ENCODE assay signal across 9 cellular contexts in the genomic region with DNA sequence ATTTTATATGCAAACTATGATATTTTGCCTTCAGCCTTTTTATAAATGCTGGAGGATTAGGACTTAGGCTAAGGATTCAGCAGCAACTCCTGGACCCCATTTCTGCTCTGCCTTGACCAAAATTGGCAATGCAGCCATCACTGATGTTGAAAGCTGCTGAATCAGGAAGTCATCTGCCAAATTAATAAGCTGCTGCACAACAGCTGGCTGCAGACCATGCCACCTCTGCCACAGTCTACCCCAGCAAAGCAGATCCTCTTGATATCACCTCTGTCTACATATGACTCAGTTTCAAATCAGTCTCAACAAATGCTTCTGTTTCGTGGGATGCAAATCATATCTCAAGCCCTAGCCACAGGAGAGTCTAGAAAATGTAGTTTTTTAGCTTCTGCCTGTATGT. TPM values are rescaled to one million over a fixed set of nuclear protein-coding genes. Genes with fewer than 3 reads are reported as not detected.
DNase-seq lines count a peak whose midpoint lies in the region; ATAC-seq and TF ChIP-seq lines count a peak whose summit lies in the region.
"Had no signal": no experiment of that assay in that cellular context is flagged by ENCODE, and none has a peak within 500 bp of the region (broad histone marks: within the 10 kb centered on the region; RNA-seq: fewer than 3 reads in every experiment).

No MANE protein-coding gene starts in this region.

- H3K9ac ChIP-seq in endodermal cell (ENCODE audit: extremely low read depth, low read length, poor library complexity, severe bottlenecking) = no peak overlapping the region
- H3K9ac ChIP-seq: BLaER1 had no signal

- no peak overlapping the region for H3K4me3 Mint-ChIP-seq in endodermal cell

- CTCF ChIA-PET in A673 (lab: Charles Lee) = no interaction called here

- BruUV-seq in A673 (replicated peaks; lab: Mats Ljungman, UMichigan) = no TSS peak

- H3K4me3 ChIP-seq in endodermal cell (ENCODE audit: low read length) (no peak overlapping the region), A673 (ENCODE audit: low read depth, low read length, poor library complexity, severe bottlenecking) (no peak overlapping the region)
- H3K4me3 ChIP-seq: BLaER1 had no signal

- ATAC-seq in HG03342 (IDR thresholded peaks at IDR 0.05; ENCODE audit: unreplicated experiment) = peak; percentile 42

- WGBS in endodermal cell (ENCODE audit: insufficient coverage in 1 of 2, insufficient read length in 1 of 2), 2 experiments = 89 to 92% methylated on average over 1 of the region's 1 CpG

- POLR2A ChIA-PET in A673 (lab: Charles Lee; ENCODE audit: low non-redundant PET) = no interaction called here

- intact Hi-C loops in A673 (cut with micrococcal nuclease; ENCODE audit: unreplicated experiment) = no loop called here

- H3K27me3 ChIP-seq in endodermal cell (ENCODE audit: control insufficient read depth, insufficient read depth, low read length, poor library complexity, severe bottlenecking) = no peaks in the 10 kb centered on the region
- H3K27me3 ChIP-seq in A673 (replicated peaks; ENCODE audit: insufficient read depth, low read depth, low read length, poor library complexity) = no peaks in the 10 kb centered on the region
- H3K27me3 ChIP-seq: BLaER1 had no signal

- no peaks in the 10 kb centered on the region for H3K36me3 Mint-ChIP-seq in endodermal cell (ENCODE audit: low read depth)

- H3K4me1 ChIP-seq in endodermal cell (ENCODE audit: control insufficient read depth, insufficient read depth, low read length) (no peaks in the 10 kb centered on the region), A673 (ENCODE audit: insufficient read depth, low read length, poor library complexity, severe bottlenecking) (peaks cover 7% of the 10 kb centered on the region)

- no peaks in the 10 kb centered on the region for H3K9me3 Mint-ChIP-seq in endodermal cell

- H3K27ac ChIP-seq in endodermal cell (ENCODE audit: low read depth, low read length) (no peak overlapping the region), A673 (ENCODE audit: low read depth, low read length, poor library complexity, severe bottlenecking) (no peak overlapping the region)
- H3K27ac ChIP-seq: BLaER1 had no signal

- H3K27ac Mint-ChIP-seq in endodermal cell = no peak overlapping the region

- H3K9me3 ChIP-seq in endodermal cell (ENCODE audit: control insufficient read depth, low read length) (no peaks in the 10 kb centered on the region), A673 (ENCODE audit: low read depth, low read length, poor library complexity, severe bottlenecking) (no peaks in the 10 kb centered on the region)
- H3K9me3 ChIP-seq: BLaER1 had no signal

- H3K4me1 Mint-ChIP-seq in endodermal cell = peaks cover 5% of the 10 kb centered on the region

- TF ChIP-seq CTCF in endodermal cell (conservative IDR thresholded peaks at IDR 0.05) (no peak), A673 (conservative IDR thresholded peaks at IDR 0.05; ENCODE audit: low read depth, low read length) (no peak)

- H3K36me3 ChIP-seq in endodermal cell (ENCODE audit: control insufficient read depth, insufficient read depth, low read length) = no peaks in the 10 kb centered on the region
- no peaks in the 10 kb centered on the region for H3K36me3 ChIP-seq in A673 (ENCODE audit: insufficient read depth, low read length, poor library complexity, severe bottlenecking)
- H3K36me3 ChIP-seq: BLaER1 had no signal

- no peaks in the 10 kb centered on the region for H3K27me3 Mint-ChIP-seq in endodermal cell (ENCODE audit: insufficient read depth)

- DNase-seq in activated naive CD4-positive, alpha-beta T cell treated with Interleukin-2 at 50 U/mL for 16 hours = peak; percentile 63
- DNase-seq in activated naive CD4-positive, alpha-beta T cell (lab: John Stamatoyannopoulos, UW) = no peak
- peak; percentile 70 for DNase-seq in activated CD4-positive, alpha-beta T cell treated with anti-CD3 and anti-CD28 coated beads for 48 hours
- peak; percentile 59 for DNase-seq in germinal center (ENCODE audit: low spot score)
- DNase-seq in endodermal cell = no peak
- DNase-seq in A673 (ENCODE audit: low spot score) = no peak
- no peak for DNase-seq in NCI-H748 (lab: John Stamatoyannopoulos, UW; ENCODE audit: unreplicated experiment)

RNA-seq across cellular contexts. Expression of gene SOS1, which starts 7.1 kb away (rescaled TPM):
- total RNA-seq in endodermal cell (10 to 100 TPM; 34.0 to 39.0 TPM), A673 (2021) (37.8 and 42.1 TPM in 2 replicates)
- 23.0 TPM for polyA plus RNA-seq in endodermal cell (2013, experiment 1 of 2)
- polyA plus RNA-seq in endodermal cell (2013, experiment 2 of 2) = 27.9 TPM

Comparison
In these comparisons a context has a peak if more than half of its experiments do, and no peak if none do; other contexts are left out.
1. DNase-seq: peak in activated naive CD4-positive, alpha-beta T cell treated with Interleukin-2 at 50 U/mL for 16 hours (single experiment), activated CD4-positive, alpha-beta T cell treated with anti-CD3 and anti-CD28 coated beads for 48 hours (single experiment) and germinal center (single experiment); none in activated naive CD4-positive, alpha-beta T cell (0 of 4), endodermal cell (single experiment), A673 (single experiment) and NCI-H748 (single experiment).